Comparison of ENCODE assay signal across 22 cellular contexts in the genomic region with DNA sequence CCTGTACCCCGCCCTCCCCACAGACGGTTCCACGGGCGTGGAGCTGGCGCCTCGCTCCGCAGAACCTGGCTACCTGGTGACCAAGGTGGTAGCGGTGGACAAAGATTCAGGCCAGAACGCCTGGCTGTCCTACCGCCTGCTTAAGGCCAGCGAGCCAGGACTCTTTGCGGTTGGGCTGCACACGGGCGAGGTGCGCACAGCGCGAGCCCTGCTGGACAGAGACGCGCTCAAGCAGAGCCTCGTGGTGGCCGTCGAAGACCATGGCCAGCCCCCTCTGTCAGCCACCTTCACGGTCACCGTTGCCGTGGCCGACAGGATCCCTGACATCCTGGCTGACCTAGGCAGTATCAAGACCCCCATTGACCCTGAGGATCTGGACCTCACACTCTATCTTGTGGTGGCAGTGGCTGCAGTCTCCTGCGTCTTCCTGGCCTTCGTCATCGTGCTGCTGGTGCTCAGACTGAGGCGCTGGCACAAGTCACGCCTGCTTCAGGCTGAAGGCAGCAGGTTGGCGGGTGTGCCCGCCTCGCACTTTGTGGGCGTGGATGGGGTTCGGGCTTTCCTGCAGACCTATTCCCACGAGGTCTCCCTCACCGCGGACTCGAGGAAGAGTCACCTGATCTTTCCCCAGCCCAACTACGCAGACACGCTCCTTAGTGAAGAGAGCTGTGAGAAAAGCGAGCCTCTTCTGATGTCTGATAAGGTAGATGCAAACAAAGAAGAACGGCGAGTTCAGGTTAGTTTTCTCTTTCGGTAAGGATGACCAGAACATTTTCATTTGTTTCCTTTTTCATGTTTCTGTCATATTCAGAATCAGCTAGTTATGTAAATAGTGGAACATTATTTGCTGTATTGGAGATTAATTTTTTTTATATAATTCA. TPM values are rescaled to one million over a fixed set of nuclear protein-coding genes. Genes with fewer than 3 reads are reported as not detected.
"Had no signal": no experiment of that assay in that cellular context is flagged by ENCODE, and none has a peak within 500 bp of the region (broad histone marks: within the 10 kb centered on the region; RNA-seq: fewer than 3 reads in every experiment).

No MANE protein-coding gene starts in this region.

- H3K36me3 ChIP-seq: brain microvascular endothelial cell, cardiac muscle cell, SJSA1 had no signal

- H3K4me3 ChIP-seq: cardiac muscle cell, SJSA1 had no signal

- H3K27me3 ChIP-seq: cardiac muscle cell, SJSA1 had no signal

- DNase-seq: activated CD4-positive, alpha-beta memory T cell treated with anti-CD3 and anti-CD28 coated beads for 36 hours; activated CD4-positive, alpha-beta T cell treated with anti-CD3 and anti-CD28 coated beads, Interleukin-2, amount 10 ng/mL, durations not matched to agents 7 days and 5 days; activated CD4-positive, CD25-positive, alpha-beta regulatory T cell; activated CD8-positive, alpha-beta memory T cell treated with anti-CD3 and anti-CD28 coated beads, Interleukin-2, amount 50 U/mL, for 4 hours; activated gamma-delta T cell treated with Interleukin-2 at 50 U/mL for 16 hours; activated naive CD4-positive, alpha-beta T cell treated with anti-CD3 and anti-CD28 coated beads, Interleukin-2, amount 10 ng/mL, durations not matched to agents 7 days and 5 days; activated naive CD8-positive, alpha-beta T cell treated with anti-CD3 and anti-CD28 coated beads for 36 hours; activated T-cell treated with anti-CD3 and anti-CD28 coated beads, Interleukin-2, amount 50 U/mL, for 72 hours; brain microvascular endothelial cell; KG1; NCI-H1092; NCI-H1417; NCI-H1930; NCI-H2171 treated with DMSO at 0.1 percent for 48 hours; NCI-H226; NCI-H526 treated with DMSO at 0.1 percent for 48 hours; PC-3; SHP77 had no signal

- H3K27ac ChIP-seq: brain microvascular endothelial cell, cardiac muscle cell, SJSA1 had no signal

- H3K4me1 ChIP-seq: SJSA1 had no signal

- H3K27ac Mint-ChIP-seq: activated CD4-positive, alpha-beta memory T cell treated with anti-CD3 and anti-CD28 coated beads for 36 hours; activated CD4-positive, alpha-beta T cell treated with anti-CD3 and anti-CD28 coated beads, Interleukin-2, amount 10 ng/mL, durations not matched to agents 7 days and 5 days; activated naive CD8-positive, alpha-beta T cell treated with anti-CD3 and anti-CD28 coated beads for 36 hours; activated T-cell treated with anti-CD3 and anti-CD28 coated beads, Interleukin-2, amount 50 U/mL, for 72 hours; activated T-helper 2 cell treated with anti-CD3 and anti-CD28 coated beads, Interferon-gamma antibody, Interleukin-2, Interleukin-4, amounts not matched to agents 10 μg/mL and 5 μg/mL and 100 μg/mL, durations not matched to agents 14 hours and 24 hours and 36 hours; T-helper 1 cell treated with Interleukin-12 subunit alpha and Interleukin-12 subunit beta and Interleukin-4 antibody, amounts not matched to agents 30 μg/mL and 1 μg/mL, for 36 hours had no signal

- H3K4me3 Mint-ChIP-seq: activated CD4-positive, alpha-beta memory T cell treated with anti-CD3 and anti-CD28 coated beads for 36 hours; activated naive CD4-positive, alpha-beta T cell treated with anti-CD3 and anti-CD28 coated beads, Interleukin-2, amount 10 ng/mL, durations not matched to agents 7 days and 5 days; activated naive CD8-positive, alpha-beta T cell treated with anti-CD3 and anti-CD28 coated beads for 36 hours; activated T-cell treated with anti-CD3 and anti-CD28 coated beads, Interleukin-2, amount 50 U/mL, for 72 hours; T-helper 1 cell treated with Interleukin-12 subunit alpha and Interleukin-12 subunit beta and Interleukin-4 antibody, amounts not matched to agents 30 μg/mL and 1 μg/mL, for 36 hours had no signal

- ATAC-seq: activated T-cell treated with anti-CD3 and anti-CD28 coated beads, Interleukin-2, amount 50 U/mL, for 72 hours; PC-3 had no signal

- H3K4me1 Mint-ChIP-seq: activated CD4-positive, alpha-beta T cell treated with anti-CD3 and anti-CD28 coated beads, Interleukin-2, amount 10 ng/mL, durations not matched to agents 7 days and 5 days had no signal

RNA-seq across cellular contexts. Expression of a gene that starts 2.3 kb away (rescaled TPM):
- total RNA-seq: activated CD4-positive, alpha-beta memory T cell treated with anti-CD3 and anti-CD28 coated beads for 36 hours had no signal

RNA-seq across cellular contexts. Expression of a gene that starts 3.8 kb away (rescaled TPM):
- total RNA-seq: activated naive CD8-positive, alpha-beta T cell treated with anti-CD3 and anti-CD28 coated beads for 36 hours had no signal

RNA-seq across cellular contexts. Expression of a gene that starts 7.4 kb away (rescaled TPM):
- total RNA-seq: activated CD4-positive, alpha-beta T cell treated with anti-CD3 and anti-CD28 coated beads, Interleukin-2, amount 10 ng/mL, durations not matched to agents 7 days and 5 days had no signal
- polyA plus RNA-seq: cardiac muscle cell had no signal

RNA-seq across cellular contexts. Expression of a gene that starts 11.4 kb away (rescaled TPM):
- total RNA-seq: activated CD4-positive, alpha-beta T cell treated with anti-CD3 and anti-CD28 coated beads, Interleukin-2, amount 10 ng/mL, durations not matched to agents 7 days and 5 days had no signal
